12 cellular contexts compared by ENCODE assay signal in genomic region chr3:193884652-193885051, GRCh38.
"Had no signal": no experiment of that assay in that cellular context is flagged by ENCODE, and none has a peak within 500 bp of the region (broad histone marks: within the 10 kb centered on the region; RNA-seq: fewer than 3 reads in every experiment).

No MANE protein-coding gene starts in this region.

- H3K27me3 ChIP-seq: heart right ventricle, neutrophil had no signal

- FAIRE-seq: frontal cortex had no signal

- H3K36me3 ChIP-seq: heart right ventricle, neutrophil had no signal

- H3K4me3 ChIP-seq: heart right ventricle, SK-N-MC, skin epidermis had no signal

- H3K4me1 ChIP-seq: heart right ventricle had no signal

- H3K27ac ChIP-seq: heart right ventricle, neutrophil, SK-N-MC had no signal

- DNase-seq: activated CD4-positive, alpha-beta T cell treated with anti-CD3 and anti-CD28 coated beads, Interleukin-2, amount 10 ng/mL, durations not matched to agents 24 days and 14 days; central memory CD4-positive, alpha-beta T cell; heart right ventricle; islet precursor cell; left ventricle myocardium superior; mesendoderm; naive B cell; trophoblast cell had no signal

- H3K9me3 ChIP-seq: neutrophil had no signal
